Comparison of ENCODE assay signal across 7 cellular contexts in the genomic region with DNA sequence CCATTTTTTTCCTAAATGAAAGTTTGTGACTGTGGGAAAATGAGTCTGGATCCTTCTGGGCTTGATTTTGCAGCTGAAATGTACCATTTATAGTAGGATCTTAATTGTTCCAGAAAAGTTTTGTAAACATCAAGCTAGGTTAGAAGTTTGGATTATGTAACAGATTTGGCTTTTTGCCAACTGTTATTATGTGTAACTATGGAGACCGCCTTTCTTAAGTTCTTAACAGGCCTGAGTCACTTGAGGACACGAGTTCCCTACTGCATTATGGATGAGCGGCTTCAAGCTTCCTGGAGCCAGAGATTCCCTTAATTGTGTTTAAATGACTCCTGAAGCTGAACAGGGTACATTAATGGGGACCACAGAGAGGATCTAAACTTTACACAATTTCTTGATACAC. TPM values are rescaled to one million over a fixed set of nuclear protein-coding genes. Genes with fewer than 3 reads are reported as not detected.
DNase-seq lines count a peak whose midpoint lies in the region; ATAC-seq and TF ChIP-seq lines count a peak whose summit lies in the region.

No MANE protein-coding gene starts in this region.

- H3K4me3 ChIP-seq in endodermal cell (ENCODE audit: low read length) (no peak overlapping the region), spleen (no peak overlapping the region)

- TF ChIP-seq POLR2A in spleen (IDR thresholded peaks at IDR 0.05), result no peak

- H3K27me3 ChIP-seq in endodermal cell (ENCODE audit: control insufficient read depth, insufficient read depth, low read length, poor library complexity, severe bottlenecking) (no peaks in the 10 kb centered on the region), spleen (replicated peaks in 1 of 7) (no peaks in the 10 kb centered on the region)

- peak overlapping the region; percentile 61 for H3K27ac Mint-ChIP-seq in endodermal cell

- DNase-seq in HS-5 (ENCODE audit: low read depth) (peak; percentile 61), NCI-H82 treated with DMSO at 0.1 percent for 48 hours (lab: John Stamatoyannopoulos, UW; ENCODE audit: unreplicated experiment) (peak; percentile 94), endodermal cell (no peak), mucosa of gallbladder (ENCODE audit: low spot score) (peak; percentile 26), spleen (no peak)

- WGBS in endodermal cell (ENCODE audit: insufficient coverage in 1 of 2, insufficient read length in 1 of 2), 2 experiments, result 73 to 96% methylated on average over 3 of the region's 3 CpGs
- 37 to 60% (median 49%) methylated on average over 3 of the region's 3 CpGs for WGBS in spleen, 5 donors

- H3K36me3 ChIP-seq in endodermal cell (ENCODE audit: control insufficient read depth, insufficient read depth, low read length) (peaks cover 55% of the 10 kb centered on the region), spleen (peaks cover 0 to 34% (median 5%) of the 10 kb centered on the region in 6 donors)

- no peaks in the 10 kb centered on the region for H3K27me3 Mint-ChIP-seq in endodermal cell (ENCODE audit: insufficient read depth)

- peaks cover 12% of the 10 kb centered on the region for H3K4me1 Mint-ChIP-seq in endodermal cell

- peaks cover 55% of the 10 kb centered on the region for H3K36me3 Mint-ChIP-seq in endodermal cell (ENCODE audit: low read depth)

- intact Hi-C loops in spleen (cut with DNase I; ENCODE audit: low total_unique reads), result no loop called here

- H3K4me1 ChIP-seq in endodermal cell (ENCODE audit: control insufficient read depth, insufficient read depth, low read length) (no peaks in the 10 kb centered on the region), spleen (peaks cover 0 to 49% (median 30%) of the 10 kb centered on the region in 6 donors)

- H3K9ac ChIP-seq in endodermal cell (ENCODE audit: extremely low read depth, low read length, poor library complexity, severe bottlenecking), result no peak overlapping the region

- peak overlapping the region; percentile 77 for H3K27ac ChIP-seq in endodermal cell (ENCODE audit: low read depth, low read length)
- H3K27ac ChIP-seq in spleen, result peak overlapping the region in 1 of 8 donors; percentile 31

- H3K9me3 Mint-ChIP-seq in endodermal cell, result no peaks in the 10 kb centered on the region

- no peak overlapping the region for H3K4me3 Mint-ChIP-seq in endodermal cell

- ATAC-seq in GM19351 (IDR thresholded peaks at IDR 0.05; ENCODE audit: unreplicated experiment) (no peak), HG03469 (IDR thresholded peaks at IDR 0.05; ENCODE audit: unreplicated experiment) (no peak)

- H3K9me3 ChIP-seq in endodermal cell (ENCODE audit: control insufficient read depth, low read length), result peaks cover 13% of the 10 kb centered on the region
- H3K9me3 ChIP-seq in spleen, result no peaks in the 10 kb centered on the region

- TF ChIP-seq CTCF in endodermal cell (conservative IDR thresholded peaks at IDR 0.05), result no peak
- no peak for TF ChIP-seq CTCF in spleen (IDR thresholded peaks at IDR 0.05 in 8 of 11, conservative IDR thresholded peaks at IDR 0.05 in 3 of 11)

RNA-seq across cellular contexts. Expression of a gene that starts 22.2 kb away (rescaled TPM):
- total RNA-seq in endodermal cell, result 10 to 100 TPM in 1 of 2 donors, 1 to 10 TPM in 1; 9.6 to 13.6 TPM
- 11.0 TPM for polyA plus RNA-seq in endodermal cell (2013, experiment 1 of 2)
- polyA plus RNA-seq in endodermal cell (2013, experiment 2 of 2), result 10.4 TPM
- total RNA-seq in mucosa of gallbladder, result 4.5 TPM
- 1 to 10 TPM; 2.4 to 4.5 (median 3.3) TPM for total RNA-seq in spleen
- polyA plus RNA-seq in spleen, result 1 to 10 TPM; 2.8 to 3.9 (median 3.1) TPM

RNA-seq across cellular contexts. Expression of a gene that starts 27.3 kb away (rescaled TPM):
- 10 to 100 TPM; 24.1 TPM for total RNA-seq in endodermal cell
- polyA plus RNA-seq in endodermal cell (2013, experiment 1 of 2), result 17.8 TPM
- 17.3 TPM for polyA plus RNA-seq in endodermal cell (2013, experiment 2 of 2)
- 8.8 TPM for total RNA-seq in mucosa of gallbladder
- total RNA-seq in spleen, result 10 to 100 TPM in 1 of 7 donors, 1 to 10 TPM in 6; 5.6 to 11.6 (median 9.1) TPM
- polyA plus RNA-seq in spleen, result 1 to 10 TPM; 2.5 to 5.2 (median 3.0) TPM

Comparison
In these comparisons a context has a peak if more than half of its experiments do, and no peak if none do; other contexts are left out.
1. DNase-seq: peak in HS-5 (single experiment), NCI-H82 treated with DMSO at 0.1 percent for 48 hours (single experiment) and mucosa of gallbladder (single experiment); none in endodermal cell (single experiment) and spleen (single experiment).